In the genomic region with DNA sequence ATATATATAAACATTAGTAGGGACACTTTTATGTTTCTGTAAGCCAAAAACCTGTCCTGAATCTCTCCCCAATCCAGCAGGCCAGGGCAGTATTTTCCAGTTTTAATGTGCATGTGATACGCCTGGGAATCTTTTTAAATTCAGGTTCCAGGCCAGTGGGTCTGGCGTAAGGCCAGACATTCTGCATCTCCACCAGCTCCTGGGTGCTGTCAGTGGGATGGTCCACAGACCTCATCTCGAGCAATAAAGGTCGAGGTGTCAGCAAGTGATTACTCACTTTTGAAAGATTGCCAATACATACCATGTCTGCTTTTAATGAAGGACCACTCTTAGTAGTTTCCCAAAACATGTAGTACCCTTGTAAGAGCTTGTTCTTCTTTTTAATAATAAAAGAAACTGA, we compare ENCODE assay signal across 19 cellular contexts.
"Had no signal": no experiment of that assay in that cellular context is flagged by ENCODE, and none has a peak within 500 bp of the region (broad histone marks: within the 10 kb centered on the region; RNA-seq: fewer than 3 reads in every experiment).

No MANE protein-coding gene starts in this region.

- H3K4me1 ChIP-seq: pancreas, psoas muscle, upper lobe of right lung had no signal

- H3K36me3 Mint-ChIP-seq: activated CD4-positive, alpha-beta memory T cell treated with anti-CD3 and anti-CD28 coated beads for 36 hours; activated naive CD8-positive, alpha-beta T cell treated with anti-CD3 and anti-CD28 coated beads for 36 hours; immature natural killer cell had no signal

- H3K27ac Mint-ChIP-seq: activated CD4-positive, alpha-beta memory T cell treated with anti-CD3 and anti-CD28 coated beads for 36 hours; activated naive CD8-positive, alpha-beta T cell treated with anti-CD3 and anti-CD28 coated beads for 36 hours; endodermal cell; nephron progenitor cell had no signal

- H3K9me3 ChIP-seq: pancreas, psoas muscle, upper lobe of right lung had no signal

- H3K4me3 Mint-ChIP-seq: activated CD4-positive, alpha-beta memory T cell treated with anti-CD3 and anti-CD28 coated beads for 36 hours; activated naive CD8-positive, alpha-beta T cell treated with anti-CD3 and anti-CD28 coated beads for 36 hours; endodermal cell; immature natural killer cell; nephron progenitor cell had no signal

- ATAC-seq: pancreas, psoas muscle, right cardiac atrium, upper lobe of right lung had no signal

- FAIRE-seq: bronchial epithelial cell, pancreas had no signal

- H3K4me1 Mint-ChIP-seq: activated naive CD8-positive, alpha-beta T cell treated with anti-CD3 and anti-CD28 coated beads for 36 hours; immature natural killer cell had no signal

- H3K36me3 ChIP-seq: pancreas, upper lobe of right lung had no signal

- H3K27me3 ChIP-seq: pancreas had no signal

- DNase-seq: activated CD4-positive, alpha-beta memory T cell treated with anti-CD3 and anti-CD28 coated beads for 36 hours; activated CD4-positive, alpha-beta T cell treated with anti-CD3 and anti-CD28 coated beads for 48 hours; activated naive CD4-positive, alpha-beta T cell treated with Interleukin-2 at 50 U/mL for 16 hours; activated naive CD8-positive, alpha-beta T cell treated with anti-CD3 and anti-CD28 coated beads for 36 hours; activated T-cell treated with anti-CD3 and anti-CD28 coated beads, Interleukin-2, amount 50 U/mL, for 48 hours; amniotic stem cell; cerebellar nuclear complex; endodermal cell; immature natural killer cell; mesenchymal stem cell; nephron progenitor cell; pancreas; psoas muscle; right cardiac atrium; stimulated activated CD4-positive, alpha-beta T cell treated with anti-CD3 and anti-CD28 coated beads, Interleukin-4, amount 100 ng/mL, for 24 hours; stimulated activated naive CD4-positive, alpha-beta T cell treated with Interleukin-2 at 50 U/mL for 16 hours; upper lobe of right lung had no signal

- H3K4me3 ChIP-seq: coronary artery, pancreas, psoas muscle, upper lobe of right lung had no signal

- H3K27ac ChIP-seq: coronary artery, pancreas, psoas muscle, upper lobe of right lung had no signal
